ENCODE assay signal across 1 cellular context in genomic region chr13:96053003-96053703, GRCh38.
TF ChIP-seq lines count a peak whose summit lies in the region.

Gene UGGT2, minus strand, starts transcription at chr13:96053401. Its CDS starts 89 bp downstream, at chr13:96053312.

TF ChIP-seq in HCT116, 20 proteins besides CTCF, POLR2A, EP300 and RAD21 (continued from another document):
- peak; percentile 25 for TF ChIP-seq ZBTB33 (IDR thresholded peaks at IDR 0.05; ENCODE audit: extremely low read depth, insufficient replicate concordance, low read length)
- TF ChIP-seq TCF7L2 (IDR thresholded peaks at IDR 0.05; ENCODE audit: borderline replicate concordance, extremely low read depth, insufficient read depth, insufficient read length): peak; percentile 41
- TF ChIP-seq ATF3 (IDR thresholded peaks at IDR 0.05): no peak
- TF ChIP-seq ZNF274 (IDR thresholded peaks at IDR 0.05; ENCODE audit: low read depth, low read length): no peak
- TF ChIP-seq CBX3 (IDR thresholded peaks at IDR 0.05; ENCODE audit: low read depth): no peak
- TF ChIP-seq EZH2phosphoT487 (IDR thresholded peaks at IDR 0.05; ENCODE audit: borderline replicate concordance): no peak
- TF ChIP-seq EGR1 (IDR thresholded peaks at IDR 0.05; ENCODE audit: low read depth): peak; percentile 70; the same call in 1 of the 2 replicates
- no peak for TF ChIP-seq EZH2 (IDR thresholded peaks at IDR 0.05)
TF ChIP-seq in HCT116: peak in this region for 8.
